In genomic region chr5:160960592-160960991, GRCh38 we compare ENCODE assay signal across 16 cellular contexts.
DNase-seq lines count a peak whose midpoint lies in the region; ATAC-seq and TF ChIP-seq lines count a peak whose summit lies in the region.
"Had no signal": no experiment of that assay in that cellular context is flagged by ENCODE, and none has a peak within 500 bp of the region (broad histone marks: within the 10 kb centered on the region; RNA-seq: fewer than 3 reads in every experiment).

No MANE protein-coding gene starts in this region.

- H3K4me1 Mint-ChIP-seq in nephron: peaks cover 10% of the 10 kb centered on the region
- H3K4me1 Mint-ChIP-seq in stimulated activated effector memory CD8-positive, alpha-beta T cell treated with anti-CD3 and anti-CD28 coated beads, Interleukin-12 subunit alpha, Interleukin-12 subunit beta, amount 100 ng/mL, for 72 hours: no peaks in the 10 kb centered on the region
- no peaks in the 10 kb centered on the region for H3K4me1 Mint-ChIP-seq in nephron progenitor cell
- H3K4me1 Mint-ChIP-seq: CD4-positive, CD25-positive, alpha-beta regulatory T cell had no signal

- no peak overlapping the region for H3K4me3 Mint-ChIP-seq in nephron
- H3K4me3 Mint-ChIP-seq in stimulated activated effector memory CD8-positive, alpha-beta T cell treated with anti-CD3 and anti-CD28 coated beads, Interleukin-12 subunit alpha, Interleukin-12 subunit beta, amount 100 ng/mL, for 72 hours: no peak overlapping the region
- no peak overlapping the region for H3K4me3 Mint-ChIP-seq in nephron progenitor cell
- H3K4me3 Mint-ChIP-seq: CD4-positive, CD25-positive, alpha-beta regulatory T cell had no signal

- H3K27ac ChIP-seq in RWPE2 (ENCODE audit: poor library complexity, severe bottlenecking) (peak overlapping the region; percentile 79), epithelial cell of prostate (peak overlapping the region; percentile 79)
- H3K27ac ChIP-seq: SJSA1 had no signal

- H3K4me3 ChIP-seq in RWPE2 (ENCODE audit: severe bottlenecking): no peak overlapping the region
- H3K4me3 ChIP-seq: HAP-1, SJSA1 had no signal

- no peak for DNase-seq in RWPE2 (ENCODE audit: low spot score)
- no peak for DNase-seq in epithelial cell of prostate (ENCODE audit: low read depth, low spot score)
- no peak for DNase-seq in stimulated activated effector memory CD8-positive, alpha-beta T cell treated with anti-CD3 and anti-CD28 coated beads, Interleukin-12 subunit alpha, Interleukin-12 subunit beta, amount 100 ng/mL, for 72 hours (ENCODE audit: low spot score in 2 of 2)
- no peak for DNase-seq in erythroblast (lab: John Stamatoyannopoulos, UW)
- DNase-seq in nephron progenitor cell: no peak
- DNase-seq: BE2C; CD4-positive, CD25-positive, alpha-beta regulatory T cell; COR-L47; DMS 273 treated with DMSO at 0.1 percent for 48 hours; DND-41; NCI-H1105; NCI-H510A had no signal

- TF ChIP-seq CTCF in RWPE2 (IDR thresholded peaks at IDR 0.05; ENCODE audit: poor library complexity, severe bottlenecking) (no peak), nephron (IDR thresholded peaks at IDR 0.05; ENCODE audit: unreplicated experiment in 3 of 3) (no peak), nephron progenitor cell (IDR thresholded peaks at IDR 0.05) (no peak)

- H3K4me1 ChIP-seq in RWPE2 (ENCODE audit: insufficient read depth, poor library complexity, severe bottlenecking): peaks cover 31% of the 10 kb centered on the region
- H3K4me1 ChIP-seq: BE2C, HAP-1, SJSA1 had no signal

- no peaks in the 10 kb centered on the region for H3K27me3 ChIP-seq in RWPE2 (ENCODE audit: insufficient read depth, poor library complexity, severe bottlenecking)
- H3K27me3 ChIP-seq: BE2C, SJSA1 had no signal

- H3K27me3 Mint-ChIP-seq in nephron (ENCODE audit: low read depth) (peaks cover 5% of the 10 kb centered on the region), nephron progenitor cell (ENCODE audit: low read depth, poor library complexity) (no peaks in the 10 kb centered on the region)

- H3K36me3 Mint-ChIP-seq in nephron (ENCODE audit: low read depth) (no peaks in the 10 kb centered on the region), nephron progenitor cell (ENCODE audit: low read depth) (no peaks in the 10 kb centered on the region)
- no peaks in the 10 kb centered on the region for H3K36me3 Mint-ChIP-seq in stimulated activated effector memory CD8-positive, alpha-beta T cell treated with anti-CD3 and anti-CD28 coated beads, Interleukin-12 subunit alpha, Interleukin-12 subunit beta, amount 100 ng/mL, for 72 hours
- H3K36me3 Mint-ChIP-seq: CD4-positive, CD25-positive, alpha-beta regulatory T cell had no signal

- no peak for TF ChIP-seq POLR2A in erythroblast (IDR thresholded peaks at IDR 0.05; ENCODE audit: low read length)

- no peaks in the 10 kb centered on the region for H3K9me3 ChIP-seq in RWPE2 (ENCODE audit: severe bottlenecking)
- H3K9me3 ChIP-seq: BE2C, HAP-1 had no signal

- H3K9me3 Mint-ChIP-seq in nephron (no peaks in the 10 kb centered on the region), nephron progenitor cell (no peaks in the 10 kb centered on the region)
- H3K9me3 Mint-ChIP-seq in stimulated activated effector memory CD8-positive, alpha-beta T cell treated with anti-CD3 and anti-CD28 coated beads, Interleukin-12 subunit alpha, Interleukin-12 subunit beta, amount 100 ng/mL, for 72 hours: peaks cover 3% of the 10 kb centered on the region

- H3K27ac Mint-ChIP-seq in nephron (peak overlapping the region in 2 of 3 experiments; percentile 55 to 82), nephron progenitor cell (no peak overlapping the region)
- no peak overlapping the region for H3K27ac Mint-ChIP-seq in stimulated activated effector memory CD8-positive, alpha-beta T cell treated with anti-CD3 and anti-CD28 coated beads, Interleukin-12 subunit alpha, Interleukin-12 subunit beta, amount 100 ng/mL, for 72 hours
- H3K27ac Mint-ChIP-seq: CD4-positive, CD25-positive, alpha-beta regulatory T cell had no signal

- ATAC-seq in GM19463 (IDR thresholded peaks at IDR 0.05; ENCODE audit: unreplicated experiment): peak; percentile 11
- ATAC-seq in RWPE2 (ENCODE audit: low read depth): no peak
- no peak for ATAC-seq in stimulated activated effector memory CD8-positive, alpha-beta T cell treated with anti-CD3 and anti-CD28 coated beads, Interleukin-12 subunit alpha, Interleukin-12 subunit beta, amount 100 ng/mL, for 72 hours

- H3K36me3 ChIP-seq in RWPE2 (ENCODE audit: low read depth): no peaks in the 10 kb centered on the region
- H3K36me3 ChIP-seq: BE2C, HAP-1, SJSA1 had no signal

Comparison
In these comparisons a context has a peak if more than half of its experiments do, and no peak if none do; other contexts are left out.
1. H3K27ac Mint-ChIP-seq: peak in nephron (2 of 3); none in stimulated activated effector memory CD8-positive, alpha-beta T cell treated with anti-CD3 and anti-CD28 coated beads, Interleukin-12 subunit alpha, Interleukin-12 subunit beta, amount 100 ng/mL, for 72 hours (single experiment) and nephron progenitor cell (single experiment).